Comparison of ENCODE assay signal across 11 cellular contexts in the genomic region with DNA sequence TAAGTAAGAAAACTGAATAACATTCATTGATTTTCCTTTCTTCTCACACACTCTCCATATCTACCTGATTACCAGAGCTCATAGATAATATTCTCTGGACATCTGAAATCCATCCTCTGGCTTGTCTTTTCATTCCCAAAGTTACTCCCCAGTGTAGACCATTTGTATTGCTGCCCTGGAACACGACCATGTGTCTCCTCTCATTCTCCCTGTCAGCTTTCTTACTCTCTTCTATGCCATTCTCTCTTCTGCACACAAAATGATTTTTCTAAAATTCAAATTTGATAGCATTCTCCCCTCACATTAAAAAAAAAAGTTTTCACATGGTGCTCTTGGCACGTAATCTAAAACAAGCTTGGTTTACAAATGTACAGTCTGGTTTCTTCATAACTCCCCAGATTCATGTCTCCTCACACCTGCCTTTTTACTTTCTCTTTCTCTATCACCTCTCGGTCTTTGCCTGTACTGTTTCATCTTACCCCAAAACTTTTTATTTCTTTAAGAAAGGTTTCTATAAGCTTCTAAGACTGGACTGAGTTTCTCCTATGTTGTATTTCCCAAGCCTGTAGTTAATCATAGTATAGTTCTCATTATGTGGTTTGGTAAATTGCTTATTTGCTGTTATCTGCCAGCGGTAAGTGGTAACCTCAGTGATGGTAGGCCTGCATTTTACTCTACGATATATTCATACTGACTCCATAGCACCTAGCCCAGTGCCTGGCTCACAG. TPM values are rescaled to one million over a fixed set of nuclear protein-coding genes. Genes with fewer than 3 reads are reported as not detected.
DNase-seq lines count a peak whose midpoint lies in the region; ATAC-seq, FAIRE-seq and TF ChIP-seq lines count a peak whose summit lies in the region.
"Had no signal": no experiment of that assay in that cellular context is flagged by ENCODE, and none has a peak within 500 bp of the region (broad histone marks: within the 10 kb centered on the region; RNA-seq: fewer than 3 reads in every experiment).

No MANE protein-coding gene starts in this region.

- no peak for TF ChIP-seq RAD21 in HepG2 (CRISPR knock-in tag; IDR thresholded peaks at IDR 0.05)

- H3K27ac ChIP-seq in HepG2 (ENCODE audit: extremely low read length, insufficient read depth, low read length) (no peak overlapping the region), upper lobe of left lung (no peak overlapping the region)

- H3K4me1 ChIP-seq in HepG2 (ENCODE audit: insufficient read depth, low read length) (0 out of 2 replicates have a peak, but pooled peaks cover 7% of the 10 kb centered on the region), upper lobe of left lung (no peaks in the 10 kb centered on the region)

- CTCF ChIA-PET in HepG2 (lab: Yijun Ruan, JAX; ENCODE audit: low intra/inter-chr PET ratio, low total read pairs) = no interaction called here

- H3K36me3 ChIP-seq in HepG2 (replicated peaks in 1 of 2; ENCODE audit: control insufficient read depth in 1 of 2, insufficient read depth in 2 of 2, low read length in 2 of 2) = no peaks in the 10 kb centered on the region
- no peaks in the 10 kb centered on the region for H3K36me3 ChIP-seq in upper lobe of left lung

- TF ChIP-seq CTCF in HepG2 (CRISPR knock-in tag; IDR thresholded peaks at IDR 0.05) (no peak), chondrocyte (IDR thresholded peaks at IDR 0.05) (no peak), upper lobe of left lung (IDR thresholded peaks at IDR 0.05) (no peak)

- in situ Hi-C loops in HepG2 (cut with HindIII; ENCODE audit: extremely low pct_ligation_motif_present, low pct_unique_long_range_greater_than_20kb) = no loop called here

- no peaks in the 10 kb centered on the region for H3K27me3 ChIP-seq in HepG2 (ENCODE audit: control insufficient read depth in 1 of 2, insufficient read depth in 2 of 2, low read length in 2 of 2)
- no peaks in the 10 kb centered on the region for H3K27me3 ChIP-seq in upper lobe of left lung

- no peaks in the 10 kb centered on the region for H3K36me3 Mint-ChIP-seq in chondrocyte (ENCODE audit: low read depth)

- peak overlapping the region; percentile 91 for H2AFZ ChIP-seq in HepG2 (ENCODE audit: low read length)

- no peak overlapping the region for H3K27ac Mint-ChIP-seq in chondrocyte (ENCODE audit: unreplicated experiment)
- H3K27ac Mint-ChIP-seq: stimulated activated naive CD8-positive, alpha-beta T cell treated with anti-CD3 and anti-CD28 coated beads, Interleukin-15, Interleukin-2, amounts not matched to agents 100 ng/mL and 50 ng/mL, for 24 hours; T-helper 1 cell treated with Interleukin-12 subunit alpha and Interleukin-12 subunit beta and Interleukin-4 antibody, amounts not matched to agents 30 μg/mL and 1 μg/mL, for 36 hours had no signal

- ATAC-seq in GM18505 (IDR thresholded peaks at IDR 0.05; ENCODE audit: unreplicated experiment) = peak; percentile 67
- ATAC-seq in GM21825 (IDR thresholded peaks at IDR 0.05; ENCODE audit: unreplicated experiment) = peak; percentile 68
- peak; percentile 92 for ATAC-seq in HepG2
- ATAC-seq in HG03571 (IDR thresholded peaks at IDR 0.05; ENCODE audit: unreplicated experiment) = no peak
- no peak for ATAC-seq in upper lobe of left lung (ENCODE audit: low FRiP score in 2 of 2)

- POLR2A ChIA-PET in HepG2 (lab: Yijun Ruan, JAX) = no interaction called here

- no peaks in the 10 kb centered on the region for H3K79me2 ChIP-seq in HepG2 (ENCODE audit: insufficient read depth, low read length)

- H4K20me1 ChIP-seq in HepG2 (ENCODE audit: insufficient read depth, low read length) = no peaks in the 10 kb centered on the region

- DNase-seq in HT1080 (ENCODE audit: low read depth) (peak; percentile 64), HepG2 (ENCODE audit: low spot score) (no peak), chondrocyte (ENCODE audit: low spot score) (no peak), T-helper 1 cell (no peak), upper lobe of left lung (no peak)
- DNase-seq: amniotic stem cell had no signal

- WGBS in HepG2 (ENCODE audit: low lambda C conversion rate) = 2% methylated on average over 5 of the region's 5 CpGs
- WGBS in upper lobe of left lung, 2 donors = 72 to 76% methylated on average over 5 of the region's 5 CpGs

- H3K4me3 ChIP-seq in HepG2 (replicated peaks in 1 of 3; ENCODE audit: insufficient read depth in 1 of 3, low read depth in 2 of 3, low read length in 3 of 3) (peak overlapping the region; percentile 43 to 80 (median 54); a peak in 5 of 6 replicates), upper lobe of left lung (peak overlapping the region in 1 of 4 donors; percentile 3)

- peaks cover 5% of the 10 kb centered on the region for H3K4me1 Mint-ChIP-seq in chondrocyte (ENCODE audit: low read depth)

- no peaks in the 10 kb centered on the region for H3K27me3 Mint-ChIP-seq in chondrocyte (ENCODE audit: low read depth)
- H3K27me3 Mint-ChIP-seq: stimulated activated naive CD8-positive, alpha-beta T cell treated with anti-CD3 and anti-CD28 coated beads, Interleukin-15, Interleukin-2, amounts not matched to agents 100 ng/mL and 50 ng/mL, for 24 hours had no signal

- intact Hi-C loops in HepG2 (cut with micrococcal nuclease; ENCODE audit: unreplicated experiment) = no loop called here

- no peak overlapping the region for H3K4me3 Mint-ChIP-seq in chondrocyte (ENCODE audit: unreplicated experiment)
- H3K4me3 Mint-ChIP-seq: stimulated activated naive CD8-positive, alpha-beta T cell treated with anti-CD3 and anti-CD28 coated beads, Interleukin-15, Interleukin-2, amounts not matched to agents 100 ng/mL and 50 ng/mL, for 24 hours; T-helper 1 cell treated with Interleukin-12 subunit alpha and Interleukin-12 subunit beta and Interleukin-4 antibody, amounts not matched to agents 30 μg/mL and 1 μg/mL, for 36 hours had no signal

- no peaks in the 10 kb centered on the region for H3K9me3 Mint-ChIP-seq in chondrocyte (ENCODE audit: low read depth)
- H3K9me3 Mint-ChIP-seq: stimulated activated naive CD8-positive, alpha-beta T cell treated with anti-CD3 and anti-CD28 coated beads, Interleukin-15, Interleukin-2, amounts not matched to agents 100 ng/mL and 50 ng/mL, for 24 hours; T-helper 1 cell treated with Interleukin-12 subunit alpha and Interleukin-12 subunit beta and Interleukin-4 antibody, amounts not matched to agents 30 μg/mL and 1 μg/mL, for 36 hours had no signal

- no peaks in the 10 kb centered on the region for H3K9me3 ChIP-seq in HepG2 (ENCODE audit: low read length)
- H3K9me3 ChIP-seq in upper lobe of left lung = no peaks in the 10 kb centered on the region

- TF ChIP-seq POLR2A in GM18505 (IDR thresholded peaks at IDR 0.05; ENCODE audit: borderline replicate concordance, extremely low read depth, insufficient read depth, insufficient read length) (no peak), HepG2 (IDR thresholded peaks at IDR 0.05; ENCODE audit: insufficient read depth in 1 of 2, low read depth in 2 of 2, low read length in 2 of 2) (no peak), upper lobe of left lung (IDR thresholded peaks at IDR 0.05) (no peak)

- FAIRE-seq in HepG2 (lab: Jason Lieb, UNC) = no peak

- H3K4me2 ChIP-seq in HepG2 (ENCODE audit: low read depth, low read length) = peak overlapping the region; percentile 70

- no TSS peak for BruUV-seq in HepG2 (replicated peaks; lab: Mats Ljungman, UMichigan)

- peak overlapping the region; percentile 60 for H3K9ac ChIP-seq in HepG2 (ENCODE audit: insufficient read depth, low read depth, low read length)

- no peak for TF ChIP-seq EP300 in HepG2 (IDR thresholded peaks at IDR 0.05; ENCODE audit: low read depth in 2 of 2, low read length in 2 of 2)
- no peak for TF ChIP-seq EP300 in HepG2 (CRISPR knock-in tag; IDR thresholded peaks at IDR 0.05; ENCODE audit: borderline replicate concordance)
- TF ChIP-seq EP300 in upper lobe of left lung (IDR thresholded peaks at IDR 0.05) = no peak

TF ChIP-seq in HepG2, 621 proteins besides CTCF, POLR2A, EP300 and RAD21 (continues in another document):
- TF ChIP-seq PHB2 (IDR thresholded peaks at IDR 0.05; ENCODE audit: partially characterized antibody) (no peak), SAP130 (CRISPR knock-in tag; IDR thresholded peaks at IDR 0.05; ENCODE audit: low read depth) (0 out of 2 replicates have a peak, but pooled peaks have one; percentile 10), ZMAT3 (CRISPR knock-in tag; conservative IDR thresholded peaks at IDR 0.05) (no peak)

RNA-seq across cellular contexts. Expression of a gene that starts 31.2 kb away (rescaled TPM):
- 0.03 TPM in 1 of 2 replicates, not detected in the other for total RNA-seq in HT1080 (2014; rRNA removed; shearing (Covaris generic))
- polyA plus RNA-seq in HT1080 (2015; cell fraction: cytosol; rRNA removed) = not detected in 2 replicates
- polyA plus RNA-seq in HT1080 (2015; cell fraction: nucleus; rRNA removed) = 0.13 and 0.19 TPM in 2 replicates
- total RNA-seq in HepG2 (2016; rRNA removed; fragmentation: Illumina TruSeq; extraction: Trizol) = not detected in 2 replicates
- total RNA-seq in HepG2 (2016; cell fraction: cytosol; rRNA removed; fragmentation: Illumina TruSeq; extraction: Trizol; ENCODE audit: low read depth) = not detected in 2 replicates
- 0.13 TPM in 1 of 2 replicates, not detected in the other for total RNA-seq in HepG2 (2016; cell fraction: insoluble cytoplasmic fraction; rRNA removed; fragmentation: Illumina TruSeq; extraction: Trizol)
- total RNA-seq in HepG2 (2016; cell fraction: membrane; rRNA removed; fragmentation: Illumina TruSeq; extraction: Trizol) = not detected in 2 replicates
- total RNA-seq in HepG2 (2016; cell fraction: nucleus; rRNA removed; fragmentation: Illumina TruSeq; extraction: Trizol) = not detected in 2 replicates
- polyA plus RNA-seq in HepG2 (2011; rRNA removed) = not detected in 2 replicates
- not detected in 2 replicates for polyA plus RNA-seq in HepG2 (2011; cell fraction: cytosol; rRNA removed)
- 0.10 TPM in 1 of 2 replicates, not detected in the other for polyA plus RNA-seq in HepG2 (2011; cell fraction: nucleus; rRNA removed)
- polyA plus RNA-seq in HepG2 (2012) = 0.07 TPM in 1 of 2 replicates, not detected in the other
- not detected in 2 replicates for polyA plus RNA-seq in HepG2 (2016; cell fraction: cytosol; fragmentation: Illumina TruSeq; extraction: Trizol; ENCODE audit: low read depth)
- polyA plus RNA-seq in HepG2 (2016; cell fraction: insoluble cytoplasmic fraction; fragmentation: Illumina TruSeq; extraction: Trizol; ENCODE audit: low read depth) = not detected in 2 replicates
- not detected in 2 replicates for polyA plus RNA-seq in HepG2 (2016; cell fraction: membrane; fragmentation: Illumina TruSeq; extraction: Trizol; ENCODE audit: low read depth)
- polyA plus RNA-seq in HepG2 (2016; cell fraction: nucleus; fragmentation: Illumina TruSeq; extraction: Trizol; ENCODE audit: insufficient read depth, low read depth) = not detected in 2 replicates
- not detected in 2 replicates for polyA minus RNA-seq in HepG2 (2011; rRNA and poly(A)+ RNA removed; ENCODE audit: low replicate concordance)
- not detected in 2 replicates for polyA minus RNA-seq in HepG2 (2011; cell fraction: cytosol; rRNA and poly(A)+ RNA removed)
- not detected in 2 replicates for polyA minus RNA-seq in HepG2 (2011; cell fraction: nucleus; rRNA and poly(A)+ RNA removed)
- 1.6 to 4.2 TPM (median 1.9 TPM) in 3 replicates for total RNA-seq in chondrocyte
- 1 to 10 TPM; 1.0 to 6.3 (median 2.3) TPM for total RNA-seq in upper lobe of left lung

Comparison
In these comparisons a context has a peak if more than half of its experiments do, and no peak if none do; other contexts are left out.
1. ATAC-seq: peak in GM18505 (single experiment), GM21825 (single experiment) and HepG2 (single experiment); none in HG03571 (single experiment) and upper lobe of left lung (0 of 2).